Comparison of ENCODE assay signal across 8 cellular contexts in the genomic region with DNA sequence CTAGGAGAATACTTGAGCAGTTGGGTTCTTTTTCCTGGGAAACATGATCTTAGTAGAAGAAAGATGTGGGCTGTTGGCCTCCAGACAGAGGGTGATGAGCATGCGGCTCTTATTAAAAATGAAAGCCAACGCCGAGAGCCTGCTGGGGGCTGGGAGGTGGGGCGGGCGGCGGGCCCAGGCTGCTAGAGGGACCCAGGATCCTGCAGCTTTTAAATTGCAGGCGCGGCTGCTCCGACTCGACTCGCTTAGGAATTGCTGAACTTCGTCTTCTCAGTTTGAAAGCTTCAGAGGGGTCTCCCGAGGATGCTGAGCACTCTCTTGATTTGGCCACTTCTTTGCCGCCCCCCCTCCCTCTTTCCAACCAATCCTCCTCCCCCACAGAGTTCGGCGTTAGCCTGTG. TPM values are rescaled to one million over a fixed set of nuclear protein-coding genes. Genes with fewer than 3 reads are reported as not detected.
A peak's percentile ranks its signal among the peaks of the same experiment; 100 is the strongest.
DNase-seq lines count a peak whose midpoint lies in the region; ATAC-seq, FAIRE-seq and TF ChIP-seq lines count a peak whose summit lies in the region.

No MANE protein-coding gene starts in this region.

- H3K27me3 ChIP-seq in pancreas = no peaks in the 10 kb centered on the region

- H3K9me3 ChIP-seq in pancreas = no peaks in the 10 kb centered on the region

- peak overlapping the region; percentile 69 to 92 (median 81) for H3K27ac ChIP-seq in pancreas

- TF ChIP-seq CTCF in GM10248 (IDR thresholded peaks at IDR 0.05; ENCODE audit: control extremely low read depth, extremely low read depth, low read depth, missing control alignments) (no peak), pancreas (IDR thresholded peaks at IDR 0.05) (no peak)

- POLR2A ChIA-PET in GM10248 (lab: Yijun Ruan, JAX) = no interaction called here

- intact Hi-C loops in pancreas (cut with DNase I) = loop anchor here in 1 of 3 donors (10.0 kb wide), 1 partner anchor 99 kb away; no protein-coding TSS in a partner anchor

- WGBS in pancreas, 2 donors = 1 to 2% methylated on average over 10 to 16 of the region's 16 CpGs

- peaks cover 21 to 27% (median 27%) of the 10 kb centered on the region in 3 donors for H3K4me1 ChIP-seq in pancreas

- ATAC-seq in pancreas = peak in 3 of 4 donors; percentile 17 to 50 (median 42)
- ATAC-seq in HG03432 (IDR thresholded peaks at IDR 0.05; ENCODE audit: unreplicated experiment) = no peak
- ATAC-seq in HG03095 (IDR thresholded peaks at IDR 0.05; ENCODE audit: unreplicated experiment) = no peak

- peak overlapping the region; percentile 3 to 80 (median 78) for H3K4me3 ChIP-seq in pancreas

- peak; percentile 75 for DNase-seq in GM10248 (ENCODE audit: extremely low spot score)
- peak; percentile 43 for DNase-seq in NCI-H2171 (lab: John Stamatoyannopoulos, UW)
- peak; percentile 26 for DNase-seq in activated T-helper 9 cell treated with anti-CD3 and anti-CD28 coated beads, Interleukin-2, amount 50 U/mL, for 16 hours (ENCODE audit: low read depth)
- peak; percentile 55 for DNase-seq in globus pallidus (ENCODE audit: low spot score)
- DNase-seq in pancreas = peak in 1 of 6 donors; percentile 50
- no peak for DNase-seq in SHP77 (lab: John Stamatoyannopoulos, UW)

- CTCF ChIA-PET in GM10248 (lab: Yijun Ruan, JAX) = interaction anchor here (1.6 to 1.7 kb wide), 2 partner anchors 73 to 77 kb away, joined by 5 read pairs; partner anchors contain the start of gene RRP1

- no peak for FAIRE-seq in pancreas (lab: Jason Lieb, UNC)

- H3K36me3 ChIP-seq in pancreas = no peaks in the 10 kb centered on the region

RNA-seq across cellular contexts. Expression of gene AGPAT3, which starts 1.2 kb away (rescaled TPM):
- 10 to 100 TPM; 29.1 to 49.6 (median 32.6) TPM for total RNA-seq in pancreas
- polyA plus RNA-seq in pancreas = 10 to 100 TPM; 13.6 to 18.4 TPM

Comparison
In these comparisons a context has a peak if more than half of its experiments do, and no peak if none do; other contexts are left out.
1. DNase-seq: peak in GM10248 (single experiment), NCI-H2171 (single experiment), activated T-helper 9 cell treated with anti-CD3 and anti-CD28 coated beads, Interleukin-2, amount 50 U/mL, for 16 hours (single experiment) and globus pallidus (single experiment); none in SHP77 (0 of 2).
2. ATAC-seq: peak in pancreas (3 of 4); none in HG03432 (single experiment) and HG03095 (single experiment).